In genomic region chr10:101694674-101695403, GRCh38 we compare ENCODE assay signal across 1 cellular context.
TF ChIP-seq lines count a peak whose summit lies in the region.

FBXW4 (minus strand) TSS chr10:101695170; CDS start chr10:101695105, 65 bp downstream.

TF ChIP-seq in H1, 55 proteins besides CTCF, POLR2A, EP300 and RAD21 (continued from another document):
- TF ChIP-seq MAX (IDR thresholded peaks at IDR 0.05) (peak; percentile 85), CHD7 (IDR thresholded peaks at IDR 0.05; ENCODE audit: insufficient replicate concordance, low read length) (peak; percentile 30), KDM4A (IDR thresholded peaks at IDR 0.05; ENCODE audit: low read depth, low read length, severe bottlenecking) (peak; percentile 55), USF2 (IDR thresholded peaks at IDR 0.05; ENCODE audit: low read length) (peak; percentile 74), SIN3A (conservative IDR thresholded peaks at IDR 0.05 in 1 of 2, IDR thresholded peaks at IDR 0.05 in 1 of 2; ENCODE audit: low read depth in 1 of 2, low read length in 2 of 2) (peak in 1 of 2 experiments; percentile 34; a peak in 1 of 4 replicates), RBBP5 (IDR thresholded peaks at IDR 0.05; ENCODE audit: borderline replicate concordance, low read depth, low read length) (peak; percentile 79; the same call in 1 of the 2 replicates), TCF12 (IDR thresholded peaks at IDR 0.05; ENCODE audit: low read depth, low read length) (0 out of 2 replicates have a peak, but pooled peaks have one; percentile 13), TBP (IDR thresholded peaks at IDR 0.05; ENCODE audit: low read depth, low read length) (no peak), CHD2 (IDR thresholded peaks at IDR 0.05; ENCODE audit: low read length) (no peak), TAF1 (IDR thresholded peaks at IDR 0.05; ENCODE audit: low read depth, low read length) (peak; percentile 72; the same call in 1 of the 2 replicates), RFX5 (IDR thresholded peaks at IDR 0.05; ENCODE audit: borderline replicate concordance, low read depth, low read length) (no peak), PHF8 (conservative IDR thresholded peaks at IDR 0.05; ENCODE audit: low read depth, low read length) (peak; percentile 67), CREB1 (IDR thresholded peaks at IDR 0.05) (no peak), ZNF274 (IDR thresholded peaks at IDR 0.05; ENCODE audit: borderline replicate concordance, extremely low read depth, low read length) (no peak), BRCA1 (IDR thresholded peaks at IDR 0.05; ENCODE audit: low read depth, low read length) (no peak), HDAC2 (IDR thresholded peaks at IDR 0.05; ENCODE audit: borderline replicate concordance in 1 of 2, low read depth in 2 of 2, low read length in 2 of 2) (no peak), MAFK (IDR thresholded peaks at IDR 0.05; ENCODE audit: low read depth, low read length) (no peak), TEAD4 (IDR thresholded peaks at IDR 0.05; ENCODE audit: low read depth, low read length) (no peak), SAP30 (IDR thresholded peaks at IDR 0.05; ENCODE audit: insufficient read depth, insufficient replicate concordance, low read length) (no peak), SUZ12 (IDR thresholded peaks at IDR 0.05; ENCODE audit: low read length) (0 out of 2 replicates have a peak, but pooled peaks have one; percentile 35), TAF7 (optimal IDR thresholded peaks at IDR 0.05; ENCODE audit: borderline replicate concordance, low read depth, low read length) (no peak)
